Comparison of ENCODE assay signal across 1 cellular context in the genomic region with DNA sequence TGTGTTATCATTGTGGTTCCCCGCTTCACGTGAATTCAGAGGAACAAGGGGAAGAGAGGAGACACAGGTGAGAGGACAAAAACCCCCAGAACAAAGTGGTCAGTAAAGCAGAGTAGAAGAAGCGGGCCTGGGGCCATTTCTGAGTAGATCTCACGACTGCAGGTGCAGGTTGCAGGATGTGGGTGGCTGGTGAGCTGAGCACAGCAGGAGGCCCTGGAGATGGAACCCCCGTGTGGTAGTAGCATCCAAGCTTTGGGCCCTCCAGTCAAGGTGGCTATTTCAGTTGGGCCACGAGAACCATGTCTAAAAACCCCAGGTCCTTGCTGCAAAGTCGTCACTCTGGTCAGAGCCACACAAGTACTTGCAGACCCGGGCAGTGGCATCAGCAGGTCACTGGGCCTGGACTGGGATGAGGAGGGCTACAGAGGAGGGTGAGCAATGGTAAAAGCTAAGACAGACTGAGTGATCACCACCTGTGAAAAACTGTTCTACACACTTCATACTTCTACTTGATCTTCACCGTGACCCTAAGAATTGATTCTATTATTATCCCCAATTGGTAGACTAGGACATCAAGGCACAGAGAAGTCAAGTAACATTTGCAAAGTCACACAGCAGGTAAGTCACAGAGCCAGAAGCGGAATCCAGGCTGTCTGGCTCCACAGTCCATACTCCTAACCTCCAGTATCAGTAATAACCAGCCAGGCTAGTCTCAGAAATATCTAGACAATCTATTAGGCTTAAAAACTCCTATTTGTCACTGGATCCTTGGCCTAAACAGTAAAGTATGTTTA.
TF ChIP-seq lines count a peak whose summit lies in the region.

No MANE protein-coding gene starts in this region.

TF ChIP-seq in HepG2, 621 proteins besides CTCF, POLR2A, EP300 and RAD21:
- TF ChIP-seq MXD4 (CRISPR knock-in tag; IDR thresholded peaks at IDR 0.05) (no peak), ATF7 (IDR thresholded peaks at IDR 0.05) (no peak), ATF7 (CRISPR knock-in tag; IDR thresholded peaks at IDR 0.05) (no peak), ZNF768 (CRISPR knock-in tag; IDR thresholded peaks at IDR 0.05) (peak; percentile 50; the same call in 1 of the 2 replicates)
